8 cellular contexts compared by ENCODE assay signal in genomic region chr1:211327341-211327921, GRCh38. TPM values are rescaled to one million over a fixed set of nuclear protein-coding genes. Genes with fewer than 3 reads are reported as not detected.
DNase-seq lines count a peak whose midpoint lies in the region; ATAC-seq, FAIRE-seq and TF ChIP-seq lines count a peak whose summit lies in the region.

No MANE protein-coding gene starts in this region.

- H3K27ac Mint-ChIP-seq in T-helper 17 cell, result peak overlapping the region; percentile 98
- peak overlapping the region; percentile 81 to 98 for H3K27ac Mint-ChIP-seq in effector memory CD8-positive, alpha-beta T cell

- ATAC-seq in HG03095 (IDR thresholded peaks at IDR 0.05; ENCODE audit: unreplicated experiment) (peak; percentile 33), T-helper 17 cell (peak; percentile 53), HG02840 (IDR thresholded peaks at IDR 0.05; ENCODE audit: low FRiP score, unreplicated experiment) (no peak)
- ATAC-seq in effector memory CD8-positive, alpha-beta T cell (replicated peaks), result peak; percentile 47

- H3K36me3 Mint-ChIP-seq in T-helper 17 cell (ENCODE audit: low read depth), result no peaks in the 10 kb centered on the region
- H3K36me3 Mint-ChIP-seq in effector memory CD8-positive, alpha-beta T cell (ENCODE audit: insufficient read depth), result peaks cover 25% of the 10 kb centered on the region

- no peaks in the 10 kb centered on the region for H3K9me3 ChIP-seq in T-helper 17 cell (ENCODE audit: control insufficient read depth, low read length, poor library complexity, severe bottlenecking)

- peak overlapping the region; percentile 77 for H3K4me3 ChIP-seq in AG10803 (ENCODE audit: low read length)

- peak; percentile 63 for FAIRE-seq in GM18507 (lab: Jason Lieb, UNC)

- H3K27me3 Mint-ChIP-seq in T-helper 17 cell, result no peaks in the 10 kb centered on the region
- no peaks in the 10 kb centered on the region for H3K27me3 Mint-ChIP-seq in effector memory CD8-positive, alpha-beta T cell

- peaks cover 66% of the 10 kb centered on the region for H3K4me1 Mint-ChIP-seq in T-helper 17 cell
- H3K4me1 Mint-ChIP-seq in effector memory CD8-positive, alpha-beta T cell (ENCODE audit: low read depth in 2 of 2), result peaks cover 58 to 66% of the 10 kb centered on the region in 2 donors

- no peaks in the 10 kb centered on the region for H3K9me3 Mint-ChIP-seq in effector memory CD8-positive, alpha-beta T cell

- TF ChIP-seq CTCF in AG10803 (conservative IDR thresholded peaks at IDR 0.05; ENCODE audit: low read length), result no peak

- DNase-seq in AG10803 (ENCODE audit: low read depth), result peak; percentile 66
- DNase-seq in GM18507 (ENCODE audit: extremely low spot score, insufficient read length, low read depth), result no peak
- DNase-seq in T-helper 17 cell, result no peak
- DNase-seq in effector memory CD8-positive, alpha-beta T cell, result peak in 2 of 3 experiments; percentile 26 to 32
- DNase-seq in myocyte (ENCODE audit: low read depth), result peak; percentile 55
- DNase-seq in anterior cingulate cortex (lab: John Stamatoyannopoulos, UW), result no peak

- H3K4me3 Mint-ChIP-seq in T-helper 17 cell, result peak overlapping the region; percentile 96
- H3K4me3 Mint-ChIP-seq in effector memory CD8-positive, alpha-beta T cell, result peak overlapping the region; percentile 94 to 96

RNA-seq across cellular contexts. Expression of gene TRAF5, which starts 0.8 kb away (rescaled TPM):
- total RNA-seq in T-helper 17 cell (10 to 100 TPM; 52.3 to 59.9 TPM), myocyte (6.6 and 19.8 TPM in 2 replicates)
- 6.4 TPM for polyA plus RNA-seq in myocyte (2012)

Comparison
In these comparisons a context has a peak if more than half of its experiments do, and no peak if none do; other contexts are left out.
1. DNase-seq: peak in AG10803 (single experiment), effector memory CD8-positive, alpha-beta T cell (2 of 3) and myocyte (single experiment); none in GM18507 (single experiment), T-helper 17 cell (0 of 3) and anterior cingulate cortex (0 of 58).